ENCODE assay signal across 25 cellular contexts in genomic region chr10:30625110-30625509, GRCh38. TPM values are rescaled to one million over a fixed set of nuclear protein-coding genes. Genes with fewer than 3 reads are reported as not detected.
A peak's percentile ranks its signal among the peaks of the same experiment; 100 is the strongest.
DNase-seq lines count a peak whose midpoint lies in the region; ATAC-seq, FAIRE-seq and TF ChIP-seq lines count a peak whose summit lies in the region.
"Had no signal": no experiment of that assay in that cellular context is flagged by ENCODE, and none has a peak within 500 bp of the region (broad histone marks: within the 10 kb centered on the region; RNA-seq: fewer than 3 reads in every experiment).

No MANE protein-coding gene starts in this region.

- no peak for TF ChIP-seq POLR2A in K562 (conservative IDR thresholded peaks at IDR 0.05)

- no peak overlapping the region for H3K27ac ChIP-seq in GM23248
- H3K27ac ChIP-seq in K562 (ENCODE audit: extremely low read depth, low read depth, low read length): no peak overlapping the region
- H3K27ac ChIP-seq: BLaER1 treated with 17β-estradiol and CSF1 and Interleukin-3, amounts not matched to agents 10 nM and 100 nM; RWPE1 had no signal

- H3K9me3 ChIP-seq in GM23248 (ENCODE audit: low read depth) (no peaks in the 10 kb centered on the region), K562 (replicated peaks; ENCODE audit: control insufficient read depth, insufficient read depth, low read depth, low read length) (no peaks in the 10 kb centered on the region)
- H3K9me3 ChIP-seq: BLaER1 treated with 17β-estradiol and CSF1 and Interleukin-3, amounts not matched to agents 10 nM and 100 nM; SK-N-SH had no signal

- in situ Hi-C loops in GM23248 (cut with MboI) (no loop called here), K562 (cut with MboI) (loop anchor here (5.0 kb wide), 1 partner anchor 1333 kb away; no protein-coding TSS in a partner anchor)

- no peaks in the 10 kb centered on the region for H3K9me1 ChIP-seq in K562 (ENCODE audit: control insufficient read depth, insufficient read depth, low read length)

- TF ChIP-seq EP300 in K562 (IDR thresholded peaks at IDR 0.05; ENCODE audit: low read length): no peak

- H3K4me3 ChIP-seq in GM23248 (no peak overlapping the region), K562 (no peak overlapping the region)
- H3K4me3 ChIP-seq: BLaER1 treated with 17β-estradiol and CSF1 and Interleukin-3, amounts not matched to agents 10 nM and 100 nM had no signal

- peaks cover under 1% of the 10 kb centered on the region for H3F3A ChIP-seq in GM23248 (ENCODE audit: insufficient read depth)

- TF ChIP-seq RAD21 in K562 (CRISPR knock-in tag; conservative IDR thresholded peaks at IDR 0.05 in 1 of 2, IDR thresholded peaks at IDR 0.05 in 1 of 2): no peak

- BruUV-seq in K562 (replicated peaks; lab: Mats Ljungman, UMichigan): no TSS peak

- H3K36me3 ChIP-seq in GM23248 (ENCODE audit: low read depth): no peaks in the 10 kb centered on the region
- H3K36me3 ChIP-seq in K562 (ENCODE audit: control insufficient read depth, insufficient read depth, low read length): no peaks in the 10 kb centered on the region
- H3K36me3 ChIP-seq: BLaER1 treated with 17β-estradiol and CSF1 and Interleukin-3, amounts not matched to agents 10 nM and 100 nM had no signal

- no peaks in the 10 kb centered on the region for H3K27me3 ChIP-seq in GM23248 (replicated peaks; ENCODE audit: insufficient read depth)
- peaks cover 11 to 42% of the 10 kb centered on the region in 2 experiments; a peak in 3 of 5 replicates for H3K27me3 ChIP-seq in K562 (ENCODE audit: control insufficient read depth in 2 of 2, insufficient read depth in 2 of 2, low read length in 2 of 2)
- H3K27me3 ChIP-seq: BLaER1 treated with 17β-estradiol and CSF1 and Interleukin-3, amounts not matched to agents 10 nM and 100 nM had no signal

- FAIRE-seq in K562 (lab: Jason Lieb, UNC): no peak
- FAIRE-seq: A204.1, G401.6, GM12892, H1 had no signal

- H3K4me1 ChIP-seq in GM23248 (ENCODE audit: insufficient read depth) (peaks cover 16% of the 10 kb centered on the region), K562 (replicated peaks in 1 of 2; ENCODE audit: control insufficient read depth in 2 of 2, insufficient read depth in 2 of 2, low read length in 2 of 2) (no peaks in the 10 kb centered on the region)

- intact Hi-C loops in K562 (cut with micrococcal nuclease): no loop called here

- CTCF ChIA-PET in K562 (lab: Yijun Ruan, JAX; ENCODE audit: low intra/inter-chr PET ratio): no interaction called here

- H2AFZ ChIP-seq in GM23248 (no peak overlapping the region), K562 (ENCODE audit: low read depth, low read length) (no peak overlapping the region)

- no peak for TF ChIP-seq CTCF in K562 (IDR thresholded peaks at IDR 0.05 in 2 of 3, conservative IDR thresholded peaks at IDR 0.05 in 1 of 3; ENCODE audit: insufficient read depth in 2 of 3, low read depth in 1 of 3, low read length in 3 of 3)

- H3K4me2 ChIP-seq in GM23248 (ENCODE audit: unreplicated experiment): no peak overlapping the region
- no peak overlapping the region for H3K4me2 ChIP-seq in K562 (ENCODE audit: insufficient read depth, low read length)
- H3K4me2 ChIP-seq: BLaER1 treated with 17β-estradiol and CSF1 and Interleukin-3, amounts not matched to agents 10 nM and 100 nM; SK-N-SH had no signal

- H3K9ac ChIP-seq in GM23248 (no peak overlapping the region), K562 (ENCODE audit: insufficient read depth in 1 of 2, low read depth in 2 of 2, low read length in 2 of 2) (no peak overlapping the region)
- H3K9ac ChIP-seq: BLaER1 treated with 17β-estradiol and CSF1 and Interleukin-3, amounts not matched to agents 10 nM and 100 nM; SK-N-SH had no signal

- ATAC-seq in K562 (no peak), HG03175 (IDR thresholded peaks at IDR 0.05; ENCODE audit: unreplicated experiment) (no peak)
- ATAC-seq: CD8-positive, alpha-beta T cell; PC-3 had no signal

- DNase-seq in AG08396 (ENCODE audit: low spot score): peak; percentile 12
- DNase-seq in GM23248: peak; percentile 77
- peak; percentile 13 for DNase-seq in RPMI8226
- no peak for DNase-seq in K562 (ENCODE audit: extremely low read depth in 1 of 4, low spot score in 3 of 4)
- no peak for DNase-seq in NK-92 treated with Interleukin-12 subunit alpha and Interleukin-12 subunit beta, amount 100 ng/mL, for 24 hours (lab: John Stamatoyannopoulos, UW)
- DNase-seq in A172 (ENCODE audit: low spot score): no peak
- no peak for DNase-seq in activated CD4-positive, CD25-positive, alpha-beta regulatory T cell treated with anti-CD3 and anti-CD28 coated beads, Interleukin-2, amount 50 U/mL, for 72 hours
- DNase-seq: DND-41, KBM-7, NCI-H1092 treated with DMSO at 0.1 percent for 48 hours, NCI-H2029 treated with DMSO at 0.1 percent for 48 hours, NCI-H2171 treated with DMSO at 0.1 percent for 48 hours, NCI-H524 treated with DMSO at 0.1 percent for 48 hours, NCI-H82, PC-3, SIG-M5, SK-N-SH had no signal

- POLR2A ChIA-PET in K562 (lab: Yijun Ruan, JAX): no interaction called here

- no peaks in the 10 kb centered on the region for H3K9me2 ChIP-seq in GM23248 (ENCODE audit: insufficient read depth)
- H3K9me2 ChIP-seq: SK-N-SH had no signal

- no peaks in the 10 kb centered on the region for H4K20me1 ChIP-seq in GM23248 (ENCODE audit: insufficient read depth)
- H4K20me1 ChIP-seq in K562 (replicated peaks; ENCODE audit: control insufficient read depth, insufficient read depth, low read length): no peaks in the 10 kb centered on the region
- H4K20me1 ChIP-seq: BLaER1 treated with 17β-estradiol and CSF1 and Interleukin-3, amounts not matched to agents 10 nM and 100 nM had no signal

- WGBS in GM23248 (ENCODE audit: low coverage in 1 of 2, low lambda C conversion rate in 2 of 2, missing lambda C conversion rate in 2 of 2), 2 experiments: 67 to 79% methylated on average over 3 of the region's 3 CpGs
- WGBS in K562 (ENCODE audit: insufficient coverage, low coverage, missing lambda C conversion rate): 4% methylated on average over 3 of the region's 3 CpGs

- H3K79me2 ChIP-seq in GM23248 (ENCODE audit: insufficient read depth) (no peaks in the 10 kb centered on the region), K562 (ENCODE audit: control insufficient read depth, insufficient read depth, low read length) (no peaks in the 10 kb centered on the region)

TF ChIP-seq in K562, 482 proteins besides CTCF, POLR2A, EP300 and RAD21:
- no peak for TF ChIP-seq ZNF311 (CRISPR knock-in tag; IDR thresholded peaks at IDR 0.05)
- TF ChIP-seq NFIC (IDR thresholded peaks at IDR 0.05): 0 out of 2 replicates have a peak, but pooled peaks have one; percentile 9

RNA-seq across cellular contexts. Expression of gene LYZL2, which starts 4.4 kb away (rescaled TPM):
- total RNA-seq in GM23248 (2014; rRNA removed; shearing (Covaris generic)): not detected in 2 replicates
- polyA plus RNA-seq in GM23248 (2016; fragmentation: Nextera tagmentation; extraction: Ambion mirVana) (not detected in 2 replicates), K562 (2011; rRNA removed) (not detected in 2 replicates), K562 (2014; fragmentation: Illumina TruSeq; extraction: Trizol) (not detected in 2 replicates), K562 (2014; fragmentation: Nextera tagmentation; extraction: Ambion mirVana) (not detected), K562 (2014; rRNA removed) (not detected in 2 replicates)
- not detected in 2 replicates for total RNA-seq in K562 (2011; cell fraction: chromatin; rRNA removed; ENCODE audit: low replicate concordance)
- not detected in 2 replicates for total RNA-seq in K562 (2011; cell fraction: nucleolus; rRNA removed)
- total RNA-seq in K562 (2011; cell fraction: nucleoplasm; rRNA removed): not detected in 2 replicates
- total RNA-seq in K562 (2014; rRNA removed) (not detected in 2 replicates), K562 (2014; rRNA removed; fragmentation: Illumina TruSeq; extraction: Trizol) (not detected in 2 replicates), K562 (2015; rRNA removed; fragmentation: Illumina TruSeq; extraction: Trizol) (not detected in 2 replicates), K562 (2021) (not detected in 2 replicates)
- polyA plus RNA-seq in K562 (2011; cell fraction: cytosol; rRNA removed): not detected in 2 replicates
- not detected in 2 replicates for polyA plus RNA-seq in K562 (2011; cell fraction: nucleus; rRNA removed)
- polyA plus RNA-seq in K562 (2012): not detected in 2 replicates
- not detected in 2 replicates for polyA minus RNA-seq in K562 (2011; rRNA and poly(A)+ RNA removed)
- not detected in 2 replicates for polyA minus RNA-seq in K562 (2011; cell fraction: cytosol; rRNA and poly(A)+ RNA removed)
- not detected in 2 replicates for polyA minus RNA-seq in K562 (2011; cell fraction: nucleus; rRNA and poly(A)+ RNA removed)
- not detected in 2 replicates for total RNA-seq in A172 (2014; rRNA removed; shearing (Covaris generic))
- total RNA-seq: CD8-positive, alpha-beta T cell; H1; PC-3 had no signal
- polyA plus RNA-seq: H1, SK-N-SH had no signal

Comparison
In these comparisons a context has a peak if more than half of its experiments do, and no peak if none do; other contexts are left out.
1. DNase-seq: peak in AG08396 (single experiment), GM23248 (single experiment) and RPMI8226 (single experiment); none in K562 (0 of 4), NK-92 treated with Interleukin-12 subunit alpha and Interleukin-12 subunit beta, amount 100 ng/mL, for 24 hours (single experiment), A172 (single experiment) and activated CD4-positive, CD25-positive, alpha-beta regulatory T cell treated with anti-CD3 and anti-CD28 coated beads, Interleukin-2, amount 50 U/mL, for 72 hours (single experiment).